In genomic region chr2:144358531-144358930, GRCh38 we compare ENCODE assay signal across 10 cellular contexts.
DNase-seq lines count a peak whose midpoint lies in the region; ATAC-seq, FAIRE-seq and TF ChIP-seq lines count a peak whose summit lies in the region.
"Had no signal": no experiment of that assay in that cellular context is flagged by ENCODE, and none has a peak within 500 bp of the region (broad histone marks: within the 10 kb centered on the region; RNA-seq: fewer than 3 reads in every experiment).

No MANE protein-coding gene starts in this region.

- TF ChIP-seq CTCF in BE2C (IDR thresholded peaks at IDR 0.05; ENCODE audit: low read depth, low read length), result no peak

- peaks cover 2% of the 10 kb centered on the region for H3K36me3 Mint-ChIP-seq in activated T-helper 1 cell treated with anti-CD3 and anti-CD28 coated beads, Interleukin-12 subunit alpha, Interleukin-12 subunit beta, Interleukin-2, Interleukin-4 antibody, amounts not matched to agents 30 ng/mL and 10 ng/mL and 1 ng/mL, durations not matched to agents 14 hours and 24 hours and 36 hours (ENCODE audit: low read depth)
- peaks cover 9% of the 10 kb centered on the region for H3K36me3 Mint-ChIP-seq in stimulated activated effector memory CD8-positive, alpha-beta T cell treated with anti-CD3 and anti-CD28 coated beads, Interleukin-12 subunit alpha, Interleukin-12 subunit beta, amount 100 ng/mL, for 72 hours

- intact Hi-C loops in activated T-helper 1 cell treated with anti-CD3 and anti-CD28 coated beads, Interleukin-12 subunit alpha, Interleukin-12 subunit beta, Interleukin-2, Interleukin-4 antibody, amounts not matched to agents 30 ng/mL and 10 ng/mL and 1 ng/mL, durations not matched to agents 14 hours and 24 hours and 36 hours (cut with micrococcal nuclease), result loop anchor here (1.0 to 2.0 kb wide), 9 partner anchors 8 to 175 kb away; no protein-coding TSS in a partner anchor

- no peak overlapping the region for H3K4me3 Mint-ChIP-seq in activated T-helper 1 cell treated with anti-CD3 and anti-CD28 coated beads, Interleukin-12 subunit alpha, Interleukin-12 subunit beta, Interleukin-2, Interleukin-4 antibody, amounts not matched to agents 30 ng/mL and 10 ng/mL and 1 ng/mL, durations not matched to agents 14 hours and 24 hours and 36 hours
- peak overlapping the region; percentile 49 for H3K4me3 Mint-ChIP-seq in stimulated activated effector memory CD8-positive, alpha-beta T cell treated with anti-CD3 and anti-CD28 coated beads, Interleukin-12 subunit alpha, Interleukin-12 subunit beta, amount 100 ng/mL, for 72 hours

- no peaks in the 10 kb centered on the region for H3K9me3 Mint-ChIP-seq in activated T-helper 1 cell treated with anti-CD3 and anti-CD28 coated beads, Interleukin-12 subunit alpha, Interleukin-12 subunit beta, Interleukin-2, Interleukin-4 antibody, amounts not matched to agents 30 ng/mL and 10 ng/mL and 1 ng/mL, durations not matched to agents 14 hours and 24 hours and 36 hours
- H3K9me3 Mint-ChIP-seq in stimulated activated effector memory CD8-positive, alpha-beta T cell treated with anti-CD3 and anti-CD28 coated beads, Interleukin-12 subunit alpha, Interleukin-12 subunit beta, amount 100 ng/mL, for 72 hours, result no peaks in the 10 kb centered on the region

- FAIRE-seq in GM12891 (lab: Jason Lieb, UNC), result no peak

- no peaks in the 10 kb centered on the region for H3K27me3 ChIP-seq in BE2C

- peak; percentile 28 for ATAC-seq in GM19455 (IDR thresholded peaks at IDR 0.05; ENCODE audit: unreplicated experiment)
- ATAC-seq in HG02798 (IDR thresholded peaks at IDR 0.05; ENCODE audit: poor library complexity, unreplicated experiment), result peak; percentile 8
- peak; percentile 29 for ATAC-seq in stimulated activated effector memory CD8-positive, alpha-beta T cell treated with anti-CD3 and anti-CD28 coated beads, Interleukin-12 subunit alpha, Interleukin-12 subunit beta, amount 100 ng/mL, for 72 hours

- no peak overlapping the region for H3K4me3 ChIP-seq in BE2C (ENCODE audit: low read depth, low read length)

- no peaks in the 10 kb centered on the region for H3K27me3 Mint-ChIP-seq in activated T-helper 1 cell treated with anti-CD3 and anti-CD28 coated beads, Interleukin-12 subunit alpha, Interleukin-12 subunit beta, Interleukin-2, Interleukin-4 antibody, amounts not matched to agents 30 ng/mL and 10 ng/mL and 1 ng/mL, durations not matched to agents 14 hours and 24 hours and 36 hours (ENCODE audit: insufficient read depth)

- TF ChIP-seq POLR2A in GM12891 (IDR thresholded peaks at IDR 0.05; ENCODE audit: low read depth, low read length), result no peak

- H3K27ac Mint-ChIP-seq in activated T-helper 1 cell treated with anti-CD3 and anti-CD28 coated beads, Interleukin-12 subunit alpha, Interleukin-12 subunit beta, Interleukin-2, Interleukin-4 antibody, amounts not matched to agents 30 ng/mL and 10 ng/mL and 1 ng/mL, durations not matched to agents 14 hours and 24 hours and 36 hours, result peak overlapping the region; percentile 71
- H3K27ac Mint-ChIP-seq in stimulated activated effector memory CD8-positive, alpha-beta T cell treated with anti-CD3 and anti-CD28 coated beads, Interleukin-12 subunit alpha, Interleukin-12 subunit beta, amount 100 ng/mL, for 72 hours, result peak overlapping the region; percentile 96

- no peak for DNase-seq in activated T-helper 1 cell treated with anti-CD3 and anti-CD28 coated beads, Interleukin-12 subunit alpha, Interleukin-12 subunit beta, Interleukin-2, Interleukin-4 antibody, amounts not matched to agents 30 ng/mL and 10 ng/mL and 1 ng/mL, durations not matched to agents 14 hours and 24 hours and 36 hours (ENCODE audit: low spot score)
- no peak for DNase-seq in stimulated activated effector memory CD8-positive, alpha-beta T cell treated with anti-CD3 and anti-CD28 coated beads, Interleukin-12 subunit alpha, Interleukin-12 subunit beta, amount 100 ng/mL, for 72 hours (ENCODE audit: low spot score in 2 of 2)
- DNase-seq in BE2C (no peak), GM12891 (ENCODE audit: insufficient read length, low spot score) (no peak), NCI-H2029 treated with DMSO at 0.1 percent for 48 hours (lab: John Stamatoyannopoulos, UW) (no peak)
- DNase-seq: NCI-H1417 treated with DMSO at 0.1 percent for 48 hours, occipital lobe, Right ventricle myocardium superior had no signal

- H3K4me1 ChIP-seq in BE2C, result no peaks in the 10 kb centered on the region

- no peaks in the 10 kb centered on the region for H3K36me3 ChIP-seq in BE2C

- no peaks in the 10 kb centered on the region for H3K9me3 ChIP-seq in BE2C

- H3K4me1 Mint-ChIP-seq in activated T-helper 1 cell treated with anti-CD3 and anti-CD28 coated beads, Interleukin-12 subunit alpha, Interleukin-12 subunit beta, Interleukin-2, Interleukin-4 antibody, amounts not matched to agents 30 ng/mL and 10 ng/mL and 1 ng/mL, durations not matched to agents 14 hours and 24 hours and 36 hours (ENCODE audit: low read depth), result peaks cover 30% of the 10 kb centered on the region
- peaks cover 44% of the 10 kb centered on the region for H3K4me1 Mint-ChIP-seq in stimulated activated effector memory CD8-positive, alpha-beta T cell treated with anti-CD3 and anti-CD28 coated beads, Interleukin-12 subunit alpha, Interleukin-12 subunit beta, amount 100 ng/mL, for 72 hours

TF ChIP-seq in GM12891, 5 proteins besides CTCF, POLR2A, EP300 and RAD21:
- TF ChIP-seq TAF1 (IDR thresholded peaks at IDR 0.05; ENCODE audit: low read depth, low read length) (no peak), PAX5 (IDR thresholded peaks at IDR 0.05; ENCODE audit: insufficient read depth, low read length, severe bottlenecking) (no peak), POLR2AphosphoS5 (IDR thresholded peaks at IDR 0.05; ENCODE audit: low read depth, low read length) (no peak), POU2F2 (IDR thresholded peaks at IDR 0.05; ENCODE audit: low read depth, low read length) (no peak), SPI1 (IDR thresholded peaks at IDR 0.05; ENCODE audit: low read depth, low read length) (no peak)
